In genomic region chr12:24127919-24128721, GRCh38 we compare ENCODE assay signal across 1 cellular context.
TF ChIP-seq lines count a peak whose summit lies in the region.

No MANE protein-coding gene starts in this region.

TF ChIP-seq in IMR-90, 13 proteins besides CTCF, POLR2A, EP300 and RAD21 (continued from another document):
- no peak for TF ChIP-seq ELK1 (IDR thresholded peaks at IDR 0.05; ENCODE audit: borderline replicate concordance, low read depth, low read length)
- no peak for TF ChIP-seq SMC3 (IDR thresholded peaks at IDR 0.05; ENCODE audit: low read depth, low read length)
- no peak for TF ChIP-seq MXI1 (IDR thresholded peaks at IDR 0.05; ENCODE audit: borderline replicate concordance, low read depth, low read length)
- TF ChIP-seq RFX5 (IDR thresholded peaks at IDR 0.05; ENCODE audit: low read depth, low read length) = no peak
- no peak for TF ChIP-seq MAFK (IDR thresholded peaks at IDR 0.05; ENCODE audit: low read depth, low read length)
- no peak for TF ChIP-seq MAZ (IDR thresholded peaks at IDR 0.05; ENCODE audit: borderline replicate concordance, low read depth, low read length)
- TF ChIP-seq CEBPB (IDR thresholded peaks at IDR 0.05; ENCODE audit: low read depth, low read length) = no peak
- TF ChIP-seq BHLHE40 (IDR thresholded peaks at IDR 0.05; ENCODE audit: low read depth, low read length) = no peak
- TF ChIP-seq CHD1 (IDR thresholded peaks at IDR 0.05; ENCODE audit: low read depth, low read length) = no peak
- TF ChIP-seq FOS (IDR thresholded peaks at IDR 0.05; ENCODE audit: low read depth, low read length) = no peak
- no peak for TF ChIP-seq USF2 (IDR thresholded peaks at IDR 0.05; ENCODE audit: low read depth, low read length)
